38 cellular contexts compared by ENCODE assay signal in genomic region chr2:16062471-16063250, GRCh38.
"Had no signal": no experiment of that assay in that cellular context is flagged by ENCODE, and none has a peak within 500 bp of the region (broad histone marks: within the 10 kb centered on the region; RNA-seq: fewer than 3 reads in every experiment).

No MANE protein-coding gene starts in this region.

- H3K4me3 Mint-ChIP-seq: activated CD4-positive, alpha-beta memory T cell treated with anti-CD3 and anti-CD28 coated beads, Interleukin-2, amount 10 ng/mL, durations not matched to agents 7 days and 5 days; activated CD4-positive, alpha-beta T cell treated with anti-CD3 and anti-CD28 coated beads for 36 hours; activated CD4-positive, alpha-beta T cell treated with anti-CD3 and anti-CD28 coated beads, Interleukin-2, amount 10 ng/mL, durations not matched to agents 7 days and 5 days; activated CD8-positive, alpha-beta memory T cell treated with anti-CD3 and anti-CD28 coated beads, Interleukin-2, amount 10 ng/mL, durations not matched to agents 7 days and 5 days; activated CD8-positive, alpha-beta T cell treated with anti-CD3 and anti-CD28 coated beads, Interleukin-2, amount 10 ng/mL, durations not matched to agents 7 days and 5 days; activated naive CD4-positive, alpha-beta T cell treated with anti-CD3 and anti-CD28 coated beads, Interleukin-2, amount 10 ng/mL, durations not matched to agents 7 days and 5 days; activated naive CD4-positive, alpha-beta T cell treated with anti-CD3 and anti-CD28 coated beads, Interleukin-2, amount 50 U/mL, for 24 hours; activated naive CD8-positive, alpha-beta T cell; activated naive CD8-positive, alpha-beta T cell treated with anti-CD3 and anti-CD28 coated beads, Interleukin-2, amount 10 ng/mL, durations not matched to agents 7 days and 5 days; activated naive CD8-positive, alpha-beta T cell treated with anti-CD3 and anti-CD28 coated beads, Interleukin-2, amount 50 U/mL, for 24 hours; activated T-cell treated with anti-CD3 and anti-CD28 coated beads, Interleukin-2, amount 50 U/mL, for 24 hours; brain; central memory CD8-positive, alpha-beta T cell; T-helper 1 cell treated with Interleukin-12 subunit alpha and Interleukin-12 subunit beta and Interleukin-4 antibody, amounts not matched to agents 30 μg/mL and 1 μg/mL, for 36 hours; T-helper 2 cell treated with Interferon-gamma antibody and Interleukin-4, amounts not matched to agents 5 μg/mL and 100 μg/mL, for 36 hours; WTC11 had no signal

- DNase-seq: activated CD4-positive, alpha-beta memory T cell treated with anti-CD3 and anti-CD28 coated beads, Interleukin-2, amount 10 ng/mL, durations not matched to agents 7 days and 5 days; activated CD4-positive, alpha-beta T cell treated with anti-CD3 and anti-CD28 coated beads for 1 hour; activated CD4-positive, alpha-beta T cell treated with anti-CD3 and anti-CD28 coated beads for 36 hours; activated CD4-positive, alpha-beta T cell treated with anti-CD3 and anti-CD28 coated beads for 48 hours; activated CD4-positive, alpha-beta T cell treated with anti-CD3 and anti-CD28 coated beads, Interleukin-2, amount 10 ng/mL, durations not matched to agents 7 days and 5 days; activated CD4-positive, alpha-beta T cell treated with anti-CD3 and anti-CD28 coated beads, Interleukin-2, amount 50 U/mL, for 48 hours; activated CD4-positive, CD25-positive, alpha-beta regulatory T cell; activated CD8-positive, alpha-beta memory T cell treated with anti-CD3 and anti-CD28 coated beads for 24 hours; activated CD8-positive, alpha-beta memory T cell treated with anti-CD3 and anti-CD28 coated beads, Interleukin-2, amount 10 ng/mL, durations not matched to agents 7 days and 5 days; activated CD8-positive, alpha-beta memory T cell treated with anti-CD3 and anti-CD28 coated beads, Interleukin-2, amount 50 U/mL, for 48 hours; activated CD8-positive, alpha-beta T cell treated with anti-CD3 and anti-CD28 coated beads, Interleukin-2, amount 10 ng/mL, durations not matched to agents 7 days and 5 days; activated effector memory CD4-positive, alpha-beta T cell treated with Interleukin-2 at 50 U/mL for 16 hours; activated gamma-delta T cell; activated naive CD4-positive, alpha-beta T cell treated with anti-CD3 and anti-CD28 coated beads, Interleukin-2, amount 10 ng/mL, durations not matched to agents 7 days and 5 days; activated naive CD4-positive, alpha-beta T cell treated with Interleukin-2 at 50 U/mL for 16 hours; activated naive CD8-positive, alpha-beta T cell treated with anti-CD3 and anti-CD28 coated beads, Interleukin-2, amount 10 ng/mL, durations not matched to agents 7 days and 5 days; activated naive CD8-positive, alpha-beta T cell treated with anti-CD3 and anti-CD28 coated beads, Interleukin-2, amount 50 U/mL, for 24 hours; activated T-cell treated with anti-CD3 and anti-CD28 coated beads, Interleukin-2, amount 50 U/mL, for 24 hours; activated T-cell treated with anti-CD3 and anti-CD28 coated beads, Interleukin-2, amount 50 U/mL, for 48 hours; amygdala; anterior cingulate cortex; caudate nucleus; cerebellar nuclear complex; T-helper 1 cell; T-helper 2 cell; T-helper 9 cell had no signal

- H3K9me3 Mint-ChIP-seq: activated naive CD4-positive, alpha-beta T cell treated with anti-CD3 and anti-CD28 coated beads, Interleukin-2, amount 50 U/mL, for 24 hours had no signal

- ATAC-seq: activated CD4-positive, alpha-beta T cell treated with anti-CD3 and anti-CD28 coated beads for 36 hours; activated CD4-positive, CD25-positive, alpha-beta regulatory T cell treated with anti-CD3 and anti-CD28 coated beads, Interleukin-2, amount 50 U/mL, for 24 hours; activated CD8-positive, alpha-beta memory T cell treated with anti-CD3 and anti-CD28 coated beads, Interleukin-2, amount 10 ng/mL, durations not matched to agents 7 days and 5 days; activated CD8-positive, alpha-beta T cell treated with anti-CD3 and anti-CD28 coated beads, Interleukin-2, amount 10 ng/mL, durations not matched to agents 7 days and 5 days; activated naive CD8-positive, alpha-beta T cell treated with anti-CD3 and anti-CD28 coated beads, Interleukin-2, amount 50 U/mL, for 24 hours; WTC11 had no signal

- H3K4me3 ChIP-seq: ascending aorta, cardiac muscle cell had no signal

- H3K27ac Mint-ChIP-seq: activated CD4-positive, alpha-beta memory T cell treated with anti-CD3 and anti-CD28 coated beads, Interleukin-2, amount 10 ng/mL, durations not matched to agents 7 days and 5 days; activated CD4-positive, alpha-beta T cell treated with anti-CD3 and anti-CD28 coated beads for 36 hours; activated CD4-positive, alpha-beta T cell treated with anti-CD3 and anti-CD28 coated beads, Interleukin-2, amount 10 ng/mL, durations not matched to agents 7 days and 5 days; activated CD8-positive, alpha-beta memory T cell treated with anti-CD3 and anti-CD28 coated beads, Interleukin-2, amount 10 ng/mL, durations not matched to agents 7 days and 5 days; activated CD8-positive, alpha-beta T cell treated with anti-CD3 and anti-CD28 coated beads, Interleukin-2, amount 10 ng/mL, durations not matched to agents 7 days and 5 days; activated naive CD4-positive, alpha-beta T cell treated with anti-CD3 and anti-CD28 coated beads, Interleukin-2, amount 10 ng/mL, durations not matched to agents 7 days and 5 days; activated naive CD4-positive, alpha-beta T cell treated with anti-CD3 and anti-CD28 coated beads, Interleukin-2, amount 50 U/mL, for 24 hours; activated naive CD8-positive, alpha-beta T cell; activated naive CD8-positive, alpha-beta T cell treated with anti-CD3 and anti-CD28 coated beads, Interleukin-2, amount 10 ng/mL, durations not matched to agents 7 days and 5 days; activated naive CD8-positive, alpha-beta T cell treated with anti-CD3 and anti-CD28 coated beads, Interleukin-2, amount 50 U/mL, for 24 hours; activated T-cell treated with anti-CD3 and anti-CD28 coated beads, Interleukin-2, amount 50 U/mL, for 24 hours; activated T-helper 2 cell treated with anti-CD3 and anti-CD28 coated beads, Interferon-gamma antibody, Interleukin-2, Interleukin-4, amounts not matched to agents 10 μg/mL and 5 μg/mL and 100 μg/mL, durations not matched to agents 14 hours and 24 hours and 36 hours; brain; T-helper 1 cell treated with Interleukin-12 subunit alpha and Interleukin-12 subunit beta and Interleukin-4 antibody, amounts not matched to agents 30 μg/mL and 1 μg/mL, for 36 hours; T-helper 2 cell treated with Interferon-gamma antibody and Interleukin-4, amounts not matched to agents 5 μg/mL and 100 μg/mL, for 36 hours; WTC11 had no signal

- H3K36me3 Mint-ChIP-seq: activated naive CD4-positive, alpha-beta T cell treated with anti-CD3 and anti-CD28 coated beads, Interleukin-2, amount 50 U/mL, for 24 hours; activated naive CD8-positive, alpha-beta T cell treated with anti-CD3 and anti-CD28 coated beads, Interleukin-2, amount 10 ng/mL, durations not matched to agents 7 days and 5 days had no signal

- H3K36me3 ChIP-seq: ascending aorta, cardiac muscle cell had no signal

- H3K27me3 ChIP-seq: ascending aorta, cardiac muscle cell had no signal

- H3K27ac ChIP-seq: ascending aorta, cardiac muscle cell, VCaP had no signal

- H3K4me1 Mint-ChIP-seq: activated CD4-positive, alpha-beta memory T cell treated with anti-CD3 and anti-CD28 coated beads, Interleukin-2, amount 10 ng/mL, durations not matched to agents 7 days and 5 days; activated CD4-positive, alpha-beta T cell treated with anti-CD3 and anti-CD28 coated beads for 36 hours; activated CD4-positive, alpha-beta T cell treated with anti-CD3 and anti-CD28 coated beads, Interleukin-2, amount 10 ng/mL, durations not matched to agents 7 days and 5 days; activated CD8-positive, alpha-beta memory T cell treated with anti-CD3 and anti-CD28 coated beads, Interleukin-2, amount 10 ng/mL, durations not matched to agents 7 days and 5 days; activated naive CD4-positive, alpha-beta T cell treated with anti-CD3 and anti-CD28 coated beads, Interleukin-2, amount 10 ng/mL, durations not matched to agents 7 days and 5 days; activated naive CD4-positive, alpha-beta T cell treated with anti-CD3 and anti-CD28 coated beads, Interleukin-2, amount 50 U/mL, for 24 hours; activated naive CD8-positive, alpha-beta T cell treated with anti-CD3 and anti-CD28 coated beads, Interleukin-2, amount 10 ng/mL, durations not matched to agents 7 days and 5 days; activated naive CD8-positive, alpha-beta T cell treated with anti-CD3 and anti-CD28 coated beads, Interleukin-2, amount 50 U/mL, for 24 hours; brain; central memory CD8-positive, alpha-beta T cell; WTC11 had no signal

- H3K27me3 Mint-ChIP-seq: activated CD4-positive, alpha-beta memory T cell treated with anti-CD3 and anti-CD28 coated beads, Interleukin-2, amount 10 ng/mL, durations not matched to agents 7 days and 5 days; activated CD4-positive, alpha-beta T cell treated with anti-CD3 and anti-CD28 coated beads for 36 hours; activated CD4-positive, alpha-beta T cell treated with anti-CD3 and anti-CD28 coated beads, Interleukin-2, amount 10 ng/mL, durations not matched to agents 7 days and 5 days; activated CD8-positive, alpha-beta memory T cell treated with anti-CD3 and anti-CD28 coated beads, Interleukin-2, amount 10 ng/mL, durations not matched to agents 7 days and 5 days; activated naive CD4-positive, alpha-beta T cell treated with anti-CD3 and anti-CD28 coated beads, Interleukin-2, amount 10 ng/mL, durations not matched to agents 7 days and 5 days; activated naive CD8-positive, alpha-beta T cell; activated naive CD8-positive, alpha-beta T cell treated with anti-CD3 and anti-CD28 coated beads, Interleukin-2, amount 10 ng/mL, durations not matched to agents 7 days and 5 days; activated naive CD8-positive, alpha-beta T cell treated with anti-CD3 and anti-CD28 coated beads, Interleukin-2, amount 50 U/mL, for 24 hours; central memory CD8-positive, alpha-beta T cell had no signal

- H3K4me1 ChIP-seq: ascending aorta had no signal
